22 cellular contexts compared by ENCODE assay signal in the genomic region with DNA sequence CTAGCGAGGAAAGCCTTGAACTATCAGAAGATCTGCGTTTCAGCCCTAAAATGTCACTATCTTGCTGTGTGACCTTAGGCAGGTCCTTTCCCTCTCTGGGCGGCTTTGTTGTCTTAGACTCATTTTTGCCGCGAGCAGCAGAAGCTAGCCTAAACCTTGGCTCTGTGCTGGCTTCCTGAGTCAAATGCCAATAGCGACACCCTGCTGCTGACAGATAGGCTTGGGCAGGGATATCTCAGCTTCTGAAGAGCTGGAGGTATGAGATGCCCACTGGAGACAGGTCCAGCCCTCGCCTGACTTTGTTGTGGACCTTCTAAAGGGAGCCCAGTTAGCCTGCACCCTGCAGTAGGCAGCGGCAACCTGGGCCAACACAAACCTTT. TPM values are rescaled to one million over a fixed set of nuclear protein-coding genes. Genes with fewer than 3 reads are reported as not detected.
DNase-seq lines count a peak whose midpoint lies in the region; ATAC-seq and TF ChIP-seq lines count a peak whose summit lies in the region.
"Had no signal": no experiment of that assay in that cellular context is flagged by ENCODE, and none has a peak within 500 bp of the region (broad histone marks: within the 10 kb centered on the region; RNA-seq: fewer than 3 reads in every experiment).

No MANE protein-coding gene starts in this region.

- no peak for DNase-seq in left ventricle myocardium inferior
- DNase-seq in Right ventricle myocardium inferior (ENCODE audit: missing footprints), result no peak
- DNase-seq in retinal pigment epithelial cell (ENCODE audit: low read depth), result no peak
- no peak for DNase-seq in NCI-H2081 treated with DMSO at 0.1 percent for 48 hours (lab: John Stamatoyannopoulos, UW)
- DNase-seq in T-helper 1 cell, result no peak
- DNase-seq: activated CD4-positive, CD25-positive, alpha-beta regulatory T cell; DMS 273 treated with DMSO at 0.1 percent for 48 hours; GDM1; GOT3; NCI-H1436; NCI-H2171; NCI-H748 treated with DMSO at 0.1 percent for 48 hours; PC-9; stimulated activated CD4-positive, alpha-beta T cell treated with anti-CD3 and anti-CD28 coated beads, Interleukin-4, amount 100 ng/mL, for 1 hour had no signal

- H3K4me1 ChIP-seq in left ventricle myocardium inferior, result peaks cover 65% of the 10 kb centered on the region
- peaks cover 12% of the 10 kb centered on the region for H3K4me1 ChIP-seq in iPS-20b (ENCODE audit: insufficient read depth, low read length)

- H3K36me3 ChIP-seq in left ventricle myocardium inferior (no peaks in the 10 kb centered on the region), iPS-20b (ENCODE audit: insufficient read depth, low read depth, low read length) (no peaks in the 10 kb centered on the region)
- H3K36me3 ChIP-seq: suprapubic skin had no signal

- H3K27ac ChIP-seq in left ventricle myocardium inferior (replicated peaks), result peak overlapping the region; percentile 94
- no peak overlapping the region for H3K27ac ChIP-seq in iPS-20b (ENCODE audit: low read length)
- H3K27ac ChIP-seq: C4-2B, PC-9, skin epidermis, suprapubic skin had no signal

- TF ChIP-seq CTCF in left ventricle myocardium inferior (IDR thresholded peaks at IDR 0.05; ENCODE audit: borderline replicate concordance) (no peak), retinal pigment epithelial cell (conservative IDR thresholded peaks at IDR 0.05; ENCODE audit: low read depth, low read length) (no peak)

- H3K9me3 ChIP-seq in left ventricle myocardium inferior (replicated peaks) (no peaks in the 10 kb centered on the region), iPS-20b (ENCODE audit: insufficient read depth, low read depth, low read length) (no peaks in the 10 kb centered on the region)
- H3K9me3 ChIP-seq: mucosa of descending colon, suprapubic skin had no signal

- no peak overlapping the region for H3K9ac ChIP-seq in iPS-20b (ENCODE audit: low read depth, low read length)

- ATAC-seq in Right ventricle myocardium inferior, result no peak
- no peak for ATAC-seq in HG02588 (IDR thresholded peaks at IDR 0.05; ENCODE audit: unreplicated experiment)
- ATAC-seq in HG03571 (IDR thresholded peaks at IDR 0.05; ENCODE audit: unreplicated experiment), result no peak
- ATAC-seq: GM12878, mucosa of descending colon had no signal

- H3K4me3 ChIP-seq in left ventricle myocardium inferior (peak overlapping the region; percentile 77), iPS-20b (ENCODE audit: low read length) (peak overlapping the region; percentile 69; the same call in 1 of the 2 replicates), retinal pigment epithelial cell (ENCODE audit: low read length) (peak overlapping the region; percentile 59)
- H3K4me3 ChIP-seq: GM12878, mucosa of descending colon, PC-9 had no signal

- intact Hi-C loops in left ventricle myocardium inferior (cut with micrococcal nuclease) (no loop called here), Right ventricle myocardium inferior (cut with DNase I) (loop anchor here (5.0 to 10.0 kb wide), 3 partner anchors 92 to 380 kb away; no protein-coding TSS in a partner anchor)

- H3K27me3 ChIP-seq in left ventricle myocardium inferior (ENCODE audit: low read depth) (peaks cover 9% of the 10 kb centered on the region), iPS-20b (ENCODE audit: insufficient read depth, low read length) (peaks cover 58% of the 10 kb centered on the region)

RNA-seq across cellular contexts. Expression of a gene that starts 1.3 kb away (rescaled TPM):
- total RNA-seq in left ventricle myocardium inferior (11.9 TPM), Right ventricle myocardium inferior (11.5 TPM)
